14 cellular contexts compared by ENCODE assay signal in genomic region chr5:180604271-180604670, GRCh38. TPM values are rescaled to one million over a fixed set of nuclear protein-coding genes. Genes with fewer than 3 reads are reported as not detected.
A peak's percentile ranks its signal among the peaks of the same experiment; 100 is the strongest.
DNase-seq lines count a peak whose midpoint lies in the region; ATAC-seq and TF ChIP-seq lines count a peak whose summit lies in the region.
"Had no signal": no experiment of that assay in that cellular context is flagged by ENCODE, and none has a peak within 500 bp of the region (broad histone marks: within the 10 kb centered on the region; RNA-seq: fewer than 3 reads in every experiment).

No MANE protein-coding gene starts in this region.

- H4K8ac ChIP-seq in H9 (replicated peaks; ENCODE audit: insufficient read length, low read depth, low read length) (no peak overlapping the region), trophoblast cell (ENCODE audit: low read depth, low read length) (no peak overlapping the region)

- H4K91ac ChIP-seq in H9 (ENCODE audit: insufficient read length, low read depth, low read length) = no peak overlapping the region
- no peak overlapping the region for H4K91ac ChIP-seq in trophoblast cell (ENCODE audit: low read depth, low read length)

- H3K4me1 Mint-ChIP-seq in chondrocyte (ENCODE audit: low read depth) (no peaks in the 10 kb centered on the region), H9 (peaks cover 0 to 6% of the 10 kb centered on the region in 2 experiments; a peak in 3 of 4 replicates)

- no peak overlapping the region for H3K9ac ChIP-seq in H9 (ENCODE audit: extremely low read depth, insufficient read length, low read length)
- no peak overlapping the region for H3K9ac ChIP-seq in trophoblast cell (ENCODE audit: low read length)

- no peaks in the 10 kb centered on the region for H3K27me3 ChIP-seq in right atrium auricular region
- no peaks in the 10 kb centered on the region for H3K27me3 ChIP-seq in H9 (ENCODE audit: insufficient read depth, low read length)
- no peaks in the 10 kb centered on the region for H3K27me3 ChIP-seq in trophoblast cell (ENCODE audit: insufficient read depth, low read length)

- H3K4me3 Mint-ChIP-seq in chondrocyte (ENCODE audit: unreplicated experiment) (no peak overlapping the region), H9 (no peak overlapping the region; a peak in 1 of 5 replicates)

- H3K56ac ChIP-seq in H9 (ENCODE audit: insufficient read length, low read depth, low read length) = no peak overlapping the region

- no peak for TF ChIP-seq CTCF in right atrium auricular region (IDR thresholded peaks at IDR 0.05)
- TF ChIP-seq CTCF in chondrocyte (IDR thresholded peaks at IDR 0.05) = no peak
- no peak for TF ChIP-seq CTCF in mucosa of descending colon (IDR thresholded peaks at IDR 0.05)
- no peak for TF ChIP-seq CTCF in H9 (conservative IDR thresholded peaks at IDR 0.05)

- H3K23ac ChIP-seq in H9 (ENCODE audit: insufficient read length, low read depth, low read length) = no peak overlapping the region
- no peak overlapping the region for H3K23ac ChIP-seq in trophoblast cell (ENCODE audit: low read length)

- H3K27ac Mint-ChIP-seq in chondrocyte (ENCODE audit: unreplicated experiment) = no peak overlapping the region
- H3K27ac Mint-ChIP-seq in H9 = no peak overlapping the region

- H2BK120ac ChIP-seq in H9 (ENCODE audit: low read depth, low read length, poor library complexity, severe bottlenecking) = no peak overlapping the region
- no peak overlapping the region for H2BK120ac ChIP-seq in trophoblast cell (ENCODE audit: insufficient read depth, low read length, poor library complexity)

- no peak overlapping the region for H2BK20ac ChIP-seq in H9 (ENCODE audit: low read depth, low read length, poor library complexity, severe bottlenecking)

- H3K79me1 ChIP-seq in H9 (ENCODE audit: insufficient read depth, low read depth, low read length, poor library complexity, severe bottlenecking) (no peaks in the 10 kb centered on the region), trophoblast cell (ENCODE audit: low read length) (no peaks in the 10 kb centered on the region)

- H3K36me3 ChIP-seq in right atrium auricular region (no peaks in the 10 kb centered on the region), mucosa of descending colon (ENCODE audit: low read depth) (no peaks in the 10 kb centered on the region), trophoblast cell (ENCODE audit: control insufficient read depth in 1 of 2, insufficient read depth in 2 of 2, low read length in 2 of 2) (no peaks in the 10 kb centered on the region)

- H3K14ac ChIP-seq in H9 (ENCODE audit: insufficient read depth, low read length) (no peak overlapping the region), trophoblast cell (ENCODE audit: low read length) (no peak overlapping the region)

- ATAC-seq in left cardiac atrium (no peak), mucosa of descending colon (no peak)

- no peak overlapping the region for H2AFZ ChIP-seq in H9 (ENCODE audit: low read length)
- no peak overlapping the region for H2AFZ ChIP-seq in trophoblast cell (ENCODE audit: insufficient read depth, low read length, poor library complexity)

- H3T11ph ChIP-seq in H9 (ENCODE audit: low read length) = no peak overlapping the region

- H3K9me3 ChIP-seq in right atrium auricular region (no peaks in the 10 kb centered on the region), mucosa of descending colon (no peaks in the 10 kb centered on the region), H9 (ENCODE audit: control insufficient read depth, low read depth, low read length) (no peaks in the 10 kb centered on the region), trophoblast cell (ENCODE audit: insufficient read depth, low read depth, low read length) (peaks cover 2% of the 10 kb centered on the region)

- H3K4me1 ChIP-seq in right atrium auricular region = no peaks in the 10 kb centered on the region
- H3K4me1 ChIP-seq in mucosa of descending colon (ENCODE audit: low read depth) = no peaks in the 10 kb centered on the region
- H3K4me1 ChIP-seq in H9 (ENCODE audit: insufficient read depth, low read length) = no peaks in the 10 kb centered on the region
- H3K4me1 ChIP-seq in trophoblast cell (ENCODE audit: control insufficient read depth in 1 of 2, insufficient read depth in 2 of 2, low read length in 2 of 2) = no peaks in the 10 kb centered on the region

- H4K20me1 ChIP-seq in H9 (ENCODE audit: control insufficient read depth, insufficient read depth, insufficient read length) = no peaks in the 10 kb centered on the region

- H2BK5ac ChIP-seq in H9 (ENCODE audit: insufficient read length, low read length) (no peak overlapping the region), trophoblast cell (ENCODE audit: low read depth, low read length, poor library complexity) (no peak overlapping the region)

- no peak overlapping the region for H3K4me3 ChIP-seq in right atrium auricular region
- H3K4me3 ChIP-seq in mucosa of descending colon = no peak overlapping the region
- no peak overlapping the region for H3K4me3 ChIP-seq in trophoblast cell (ENCODE audit: low read depth, low read length)

- H3K27ac ChIP-seq in right atrium auricular region (no peak overlapping the region), H9 (ENCODE audit: insufficient read length, low read depth, low read length) (no peak overlapping the region), trophoblast cell (ENCODE audit: low read depth, low read length) (no peak overlapping the region)
- H3K27ac ChIP-seq: HL-60 had no signal

- H4K5ac ChIP-seq in H9 (ENCODE audit: insufficient read length, low read depth, low read length) = no peak overlapping the region

- WGBS in H9 (ENCODE audit: extremely low coverage, insufficient read length, low lambda C conversion rate) = no CpG with 5 or more reads among the region's 13 CpGs
- no CpG with 5 or more reads among the region's 13 CpGs for WGBS in trophoblast cell (ENCODE audit: extremely low coverage, insufficient coverage, insufficient read length)

- H3K9me3 Mint-ChIP-seq in chondrocyte (ENCODE audit: low read depth) (no peaks in the 10 kb centered on the region), H9 (no peaks in the 10 kb centered on the region; a peak in 1 of 5 replicates)

- H2AK5ac ChIP-seq in H9 (ENCODE audit: insufficient read length, low read length) = no peak overlapping the region
- no peak overlapping the region for H2AK5ac ChIP-seq in trophoblast cell (ENCODE audit: low read length)

- H3K18ac ChIP-seq in H9 (ENCODE audit: insufficient read length, low read depth, low read length) = no peak overlapping the region
- no peak overlapping the region for H3K18ac ChIP-seq in trophoblast cell (ENCODE audit: low read length)

- H3K4me2 ChIP-seq in H9 (ENCODE audit: insufficient read depth, insufficient read length, low read length) (no peak overlapping the region), trophoblast cell (ENCODE audit: low read length) (no peak overlapping the region)

- no peak overlapping the region for H4K12ac ChIP-seq in trophoblast cell (ENCODE audit: low read depth, low read length)

- no peaks in the 10 kb centered on the region for H3K36me3 Mint-ChIP-seq in chondrocyte (ENCODE audit: low read depth)
- H3K36me3 Mint-ChIP-seq in H9 (ENCODE audit: insufficient read depth in 1 of 3, low read depth in 3 of 3) = no peaks in the 10 kb centered on the region

- no peaks in the 10 kb centered on the region for H3K23me2 ChIP-seq in H9 (ENCODE audit: insufficient read length, low read depth, low read length, poor library complexity, severe bottlenecking)

- H3K27me3 Mint-ChIP-seq in chondrocyte (ENCODE audit: low read depth) = no peaks in the 10 kb centered on the region
- peaks cover 4% of the 10 kb centered on the region; the same call in 1 of the 2 replicates for H3K27me3 Mint-ChIP-seq in H9 (ENCODE audit: low read depth)

- H3K79me2 ChIP-seq in H9 (ENCODE audit: insufficient read depth, low read length) = no peaks in the 10 kb centered on the region
- no peaks in the 10 kb centered on the region for H3K79me2 ChIP-seq in trophoblast cell (ENCODE audit: control insufficient read depth, insufficient read depth, low read length, poor library complexity)

- H3K4ac ChIP-seq in H9 (ENCODE audit: low read depth, low read length) (no peak overlapping the region), trophoblast cell (ENCODE audit: low read depth, low read length) (no peak overlapping the region)

- H2BK15ac ChIP-seq in H9 (ENCODE audit: low read depth, low read length) = no peak overlapping the region

- H2BK12ac ChIP-seq in H9 (ENCODE audit: insufficient read length, low read depth, low read length) = no peak overlapping the region
- no peak overlapping the region for H2BK12ac ChIP-seq in trophoblast cell (ENCODE audit: low read length)

- DNase-seq in left cardiac atrium = peak; percentile 2
- DNase-seq in right atrium auricular region (ENCODE audit: low spot score) = no peak
- DNase-seq in chondrocyte (ENCODE audit: low spot score) = peak; percentile 63
- peak in 2 of 3 donors; percentile 14 to 23 for DNase-seq in mucosa of descending colon
- no peak for DNase-seq in H9
- DNase-seq in NCI-H2081 (lab: John Stamatoyannopoulos, UW) = no peak
- DNase-seq in trophoblast cell = no peak
- DNase-seq: COR-L47, EL, NCI-H1417, NCI-H187 treated with DMSO at 0.1 percent for 48 hours, NCI-H526 treated with DMSO at 0.1 percent for 48 hours, SHP77 treated with DMSO at 0.1 percent for 48 hours had no signal

- intact Hi-C loops in left cardiac atrium (cut with DNase I) = no loop called here
- intact Hi-C loops in mucosa of descending colon (cut with DNase I, micrococcal nuclease) = no loop called here

RNA-seq across cellular contexts. Expression of gene SCGB3A1, which starts 13.0 kb away (rescaled TPM):
- total RNA-seq in left cardiac atrium (not detected), right atrium auricular region (not detected), chondrocyte (0.47 to 0.77 TPM in 2 of 3 replicates, not detected in the other), mucosa of descending colon (not detected), H9 (2021) (not detected in 2 replicates)
- not detected in 2 replicates for polyA plus RNA-seq in trophoblast cell (2013)

RNA-seq across cellular contexts. Expression of gene FLT4, which starts 45.1 kb away (rescaled TPM):
- 1 to 10 TPM; 5.6 to 8.2 TPM for total RNA-seq in left cardiac atrium
- total RNA-seq in right atrium auricular region = 1 to 10 TPM; 2.0 to 4.2 TPM
- 0.10 to 0.31 TPM (median 0.29 TPM) in 3 replicates for total RNA-seq in chondrocyte
- 1 to 10 TPM; 2.8 to 9.7 (median 6.0) TPM for total RNA-seq in mucosa of descending colon
- 6.1 and 6.3 TPM in 2 replicates for total RNA-seq in H9 (2021)
- 0.54 and 0.57 TPM in 2 replicates for polyA plus RNA-seq in trophoblast cell (2013)

Comparison
In these comparisons a context has a peak if more than half of its experiments do, and no peak if none do; other contexts are left out.
1. DNase-seq: peak in left cardiac atrium (single experiment), chondrocyte (single experiment) and mucosa of descending colon (2 of 3); none in right atrium auricular region (single experiment), H9 (single experiment), NCI-H2081 (0 of 2) and trophoblast cell (0 of 2).